In genomic region chr6:144583614-144583954, GRCh38 we compare ENCODE assay signal across 9 cellular contexts.
DNase-seq lines count a peak whose midpoint lies in the region; ATAC-seq and TF ChIP-seq lines count a peak whose summit lies in the region.
"Had no signal": no experiment of that assay in that cellular context is flagged by ENCODE, and none has a peak within 500 bp of the region (broad histone marks: within the 10 kb centered on the region; RNA-seq: fewer than 3 reads in every experiment).

No MANE protein-coding gene starts in this region.

- H3K27ac ChIP-seq in KOPT-K1 (ENCODE audit: low read depth, low read length, poor library complexity, severe bottlenecking): peak overlapping the region; percentile 95
- H3K27ac ChIP-seq in endodermal cell (ENCODE audit: low read depth, low read length): no peak overlapping the region
- H3K27ac ChIP-seq in stomach smooth muscle (ENCODE audit: low read length): no peak overlapping the region

- H3K27me3 Mint-ChIP-seq in activated T-cell treated with anti-CD3 and anti-CD28 coated beads, Interleukin-2, amount 50 U/mL, for 72 hours (ENCODE audit: low read depth): no peaks in the 10 kb centered on the region
- no peaks in the 10 kb centered on the region for H3K27me3 Mint-ChIP-seq in endodermal cell (ENCODE audit: insufficient read depth)

- H3K9ac ChIP-seq in endodermal cell (ENCODE audit: extremely low read depth, low read length, poor library complexity, severe bottlenecking): no peak overlapping the region
- H3K9ac ChIP-seq in stomach smooth muscle (ENCODE audit: low read length in 2 of 2): no peak overlapping the region

- H3K4me1 ChIP-seq in endodermal cell (ENCODE audit: control insufficient read depth, insufficient read depth, low read length) (peaks cover 4% of the 10 kb centered on the region), stomach smooth muscle (ENCODE audit: control insufficient read depth, insufficient read depth, low read length) (peaks cover 6% of the 10 kb centered on the region)

- H3K27me3 ChIP-seq in endodermal cell (ENCODE audit: control insufficient read depth, insufficient read depth, low read length, poor library complexity, severe bottlenecking): no peaks in the 10 kb centered on the region
- no peaks in the 10 kb centered on the region for H3K27me3 ChIP-seq in stomach smooth muscle (ENCODE audit: control insufficient read depth in 1 of 2, insufficient read depth in 2 of 2, low read length in 2 of 2)

- TF ChIP-seq CTCF in endodermal cell (conservative IDR thresholded peaks at IDR 0.05): no peak
- no peak for TF ChIP-seq CTCF in GM20000 (IDR thresholded peaks at IDR 0.05; ENCODE audit: extremely low read depth, missing control alignments)

- H3K9me3 ChIP-seq in KOPT-K1 (ENCODE audit: insufficient read depth, low read length, poor library complexity, severe bottlenecking): no peaks in the 10 kb centered on the region
- no peaks in the 10 kb centered on the region for H3K9me3 ChIP-seq in endodermal cell (ENCODE audit: control insufficient read depth, low read length)
- H3K9me3 ChIP-seq in stomach smooth muscle (ENCODE audit: control insufficient read depth in 2 of 2, low read length in 2 of 2): no peaks in the 10 kb centered on the region

- peak in 1 of 2 donors; percentile 3 for ATAC-seq in activated T-cell treated with anti-CD3 and anti-CD28 coated beads, Interleukin-2, amount 50 U/mL, for 72 hours (replicated peaks in 1 of 2)
- ATAC-seq in GM21360 (IDR thresholded peaks at IDR 0.05; ENCODE audit: unreplicated experiment): no peak
- ATAC-seq: HCT116 had no signal

- no peaks in the 10 kb centered on the region for H3K9me3 Mint-ChIP-seq in activated T-cell treated with anti-CD3 and anti-CD28 coated beads, Interleukin-2, amount 50 U/mL, for 72 hours
- no peaks in the 10 kb centered on the region for H3K9me3 Mint-ChIP-seq in endodermal cell

- H3K36me3 Mint-ChIP-seq in activated T-cell treated with anti-CD3 and anti-CD28 coated beads, Interleukin-2, amount 50 U/mL, for 72 hours (ENCODE audit: insufficient read depth in 2 of 2): peaks cover 0 to 3% of the 10 kb centered on the region in 2 donors
- peaks cover 6% of the 10 kb centered on the region for H3K36me3 Mint-ChIP-seq in endodermal cell (ENCODE audit: low read depth)

- H3K36me3 ChIP-seq in KOPT-K1 (ENCODE audit: insufficient read depth, low read length) (peaks cover 18% of the 10 kb centered on the region), endodermal cell (ENCODE audit: control insufficient read depth, insufficient read depth, low read length) (peaks cover 2% of the 10 kb centered on the region), stomach smooth muscle (ENCODE audit: control insufficient read depth in 2 of 2, insufficient read depth in 2 of 2, low read length in 2 of 2) (peaks cover 0 to 5% of the 10 kb centered on the region in 2 donors)

- DNase-seq in activated T-cell treated with anti-CD3 and anti-CD28 coated beads, Interleukin-2, amount 50 U/mL, for 72 hours: no peak
- DNase-seq in activated T-cell treated with anti-CD3 and anti-CD28 coated beads for 4 hours (no peak), endodermal cell (no peak), GM20000 (ENCODE audit: low spot score) (no peak), NCI-H1436 (lab: John Stamatoyannopoulos, UW) (no peak)

- peak overlapping the region; percentile 91 for H3K27ac Mint-ChIP-seq in activated T-cell treated with anti-CD3 and anti-CD28 coated beads, Interleukin-2, amount 50 U/mL, for 72 hours
- H3K27ac Mint-ChIP-seq in endodermal cell: peak overlapping the region; percentile 54

- WGBS in endodermal cell (ENCODE audit: insufficient coverage in 1 of 2, insufficient read length in 1 of 2), 2 experiments: 64% methylated on average over 1 of the region's 1 CpG; no CpG with 5 or more reads in 1 of the 2 experiments

- peak overlapping the region; percentile 70 for H3K4me3 ChIP-seq in endodermal cell (ENCODE audit: low read length)
- H3K4me3 ChIP-seq in stomach smooth muscle (ENCODE audit: low read length in 2 of 2): peak overlapping the region; percentile 20 to 66

- H3K4me1 Mint-ChIP-seq in activated T-cell treated with anti-CD3 and anti-CD28 coated beads, Interleukin-2, amount 50 U/mL, for 72 hours (ENCODE audit: low read depth): peaks cover 48% of the 10 kb centered on the region
- H3K4me1 Mint-ChIP-seq in endodermal cell: peaks cover 32% of the 10 kb centered on the region

- peak overlapping the region; percentile 79 to 95 for H3K4me3 Mint-ChIP-seq in activated T-cell treated with anti-CD3 and anti-CD28 coated beads, Interleukin-2, amount 50 U/mL, for 72 hours
- H3K4me3 Mint-ChIP-seq in endodermal cell: peak overlapping the region; percentile 45
